In the genomic region with DNA sequence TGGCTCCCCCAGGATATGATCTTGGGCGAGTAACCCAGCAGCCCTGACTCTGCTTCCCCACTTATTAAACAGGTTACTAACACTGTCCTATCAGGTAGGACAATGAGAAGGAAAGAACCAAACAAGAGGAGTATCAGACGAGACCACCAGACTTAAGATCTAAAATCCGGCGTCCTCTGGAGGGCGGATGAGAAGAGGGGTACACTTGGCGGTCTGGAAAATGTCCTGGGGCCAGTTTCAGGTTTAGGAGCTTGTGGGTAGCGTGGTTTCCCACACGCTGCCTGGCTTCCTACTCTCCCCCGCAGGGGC, we compare ENCODE assay signal across 1 cellular context.
TF ChIP-seq lines count a peak whose summit lies in the region.

No MANE protein-coding gene starts in this region.

TF ChIP-seq in SK-N-SH treated with all-trans-retinoic acid at 6 μM for 48 hours, 23 proteins besides CTCF, POLR2A, EP300 and RAD21 (continued from another document):
- TF ChIP-seq, protein P1, sequence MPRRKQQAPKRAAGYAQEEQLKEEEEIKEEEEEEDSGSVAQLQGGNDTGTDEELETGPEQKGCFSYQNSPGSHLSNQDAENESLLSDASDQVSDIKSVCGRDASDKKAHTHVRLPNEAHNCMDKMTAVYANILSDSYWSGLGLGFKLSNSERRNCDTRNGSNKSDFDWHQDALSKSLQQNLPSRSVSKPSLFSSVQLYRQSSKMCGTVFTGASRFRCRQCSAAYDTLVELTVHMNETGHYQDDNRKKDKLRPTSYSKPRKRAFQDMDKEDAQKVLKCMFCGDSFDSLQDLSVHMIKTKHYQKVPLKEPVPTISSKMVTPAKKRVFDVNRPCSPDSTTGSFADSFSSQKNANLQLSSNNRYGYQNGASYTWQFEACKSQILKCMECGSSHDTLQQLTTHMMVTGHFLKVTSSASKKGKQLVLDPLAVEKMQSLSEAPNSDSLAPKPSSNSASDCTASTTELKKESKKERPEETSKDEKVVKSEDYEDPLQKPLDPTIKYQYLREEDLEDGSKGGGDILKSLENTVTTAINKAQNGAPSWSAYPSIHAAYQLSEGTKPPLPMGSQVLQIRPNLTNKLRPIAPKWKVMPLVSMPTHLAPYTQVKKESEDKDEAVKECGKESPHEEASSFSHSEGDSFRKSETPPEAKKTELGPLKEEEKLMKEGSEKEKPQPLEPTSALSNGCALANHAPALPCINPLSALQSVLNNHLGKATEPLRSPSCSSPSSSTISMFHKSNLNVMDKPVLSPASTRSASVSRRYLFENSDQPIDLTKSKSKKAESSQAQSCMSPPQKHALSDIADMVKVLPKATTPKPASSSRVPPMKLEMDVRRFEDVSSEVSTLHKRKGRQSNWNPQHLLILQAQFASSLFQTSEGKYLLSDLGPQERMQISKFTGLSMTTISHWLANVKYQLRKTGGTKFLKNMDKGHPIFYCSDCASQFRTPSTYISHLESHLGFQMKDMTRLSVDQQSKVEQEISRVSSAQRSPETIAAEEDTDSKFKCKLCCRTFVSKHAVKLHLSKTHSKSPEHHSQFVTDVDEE (CRISPR knock-in tag; IDR thresholded peaks at IDR 0.05) = no peak
- TF ChIP-seq ZNF70 (CRISPR knock-in tag; IDR thresholded peaks at IDR 0.05) (no peak), ISL1 (CRISPR knock-in tag; IDR thresholded peaks at IDR 0.05) (no peak), SNAI2 (CRISPR knock-in tag; IDR thresholded peaks at IDR 0.05) (no peak), ARNTL (CRISPR knock-in tag; IDR thresholded peaks at IDR 0.05; ENCODE audit: borderline replicate concordance, low read depth) (no peak), ZC3H10 (CRISPR knock-in tag; IDR thresholded peaks at IDR 0.05) (no peak), ZNF565 (CRISPR knock-in tag; conservative IDR thresholded peaks at IDR 0.05; ENCODE audit: low read depth) (no peak), ZFP3 (CRISPR knock-in tag; IDR thresholded peaks at IDR 0.05) (no peak), CSDC2 (CRISPR knock-in tag; IDR thresholded peaks at IDR 0.05) (no peak)
- TF ChIP-seq, protein P2, sequence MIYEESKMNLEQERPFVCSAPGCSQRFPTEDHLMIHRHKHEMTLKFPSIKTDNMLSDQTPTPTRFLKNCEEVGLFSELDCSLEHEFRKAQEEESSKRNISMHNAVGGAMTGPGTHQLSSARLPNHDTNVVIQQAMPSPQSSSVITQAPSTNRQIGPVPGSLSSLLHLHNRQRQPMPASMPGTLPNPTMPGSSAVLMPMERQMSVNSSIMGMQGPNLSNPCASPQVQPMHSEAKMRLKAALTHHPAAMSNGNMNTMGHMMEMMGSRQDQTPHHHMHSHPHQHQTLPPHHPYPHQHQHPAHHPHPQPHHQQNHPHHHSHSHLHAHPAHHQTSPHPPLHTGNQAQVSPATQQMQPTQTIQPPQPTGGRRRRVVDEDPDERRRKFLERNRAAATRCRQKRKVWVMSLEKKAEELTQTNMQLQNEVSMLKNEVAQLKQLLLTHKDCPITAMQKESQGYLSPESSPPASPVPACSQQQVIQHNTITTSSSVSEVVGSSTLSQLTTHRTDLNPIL (CRISPR knock-in tag; IDR thresholded peaks at IDR 0.05; ENCODE audit: low read depth) = no peak
